ENCODE assay signal across 27 cellular contexts in the genomic region with DNA sequence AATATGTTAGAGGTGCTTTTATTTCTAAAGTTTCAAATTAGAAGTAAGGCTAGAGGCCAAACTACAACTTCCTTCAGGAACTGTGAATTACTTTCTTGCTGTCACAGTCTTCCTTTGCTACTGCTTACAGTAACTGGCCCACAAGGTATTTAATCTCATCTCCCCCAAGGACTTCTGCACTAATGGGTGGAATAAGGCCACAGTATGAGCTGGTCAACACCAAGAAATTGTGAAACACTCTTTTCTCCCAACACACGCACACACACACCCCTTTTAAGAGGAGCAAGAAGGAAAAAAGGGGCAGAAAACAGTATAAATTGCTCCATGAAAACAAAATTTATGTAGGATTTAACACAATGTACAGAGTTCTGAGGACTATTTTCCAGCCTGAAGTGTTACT. TPM values are rescaled to one million over a fixed set of nuclear protein-coding genes. Genes with fewer than 3 reads are reported as not detected.
DNase-seq lines count a peak whose midpoint lies in the region; ATAC-seq and TF ChIP-seq lines count a peak whose summit lies in the region.
"Had no signal": no experiment of that assay in that cellular context is flagged by ENCODE, and none has a peak within 500 bp of the region (broad histone marks: within the 10 kb centered on the region; RNA-seq: fewer than 3 reads in every experiment).

No MANE protein-coding gene starts in this region.

- POLR2A ChIA-PET in activated CD8-positive, alpha-beta T cell treated with anti-CD3 and anti-CD28 coated beads, Interleukin-2, amount 10 ng/mL, durations not matched to agents 7 days and 5 days (lab: Charles Lee), result no interaction called here
- POLR2A ChIA-PET in Caco-2 (lab: Charles Lee), result interaction anchor here (0.5 kb wide), 1 partner anchor 10 kb away, joined by 3 read pairs; no protein-coding TSS in a partner anchor

- no peaks in the 10 kb centered on the region for H3K27me3 Mint-ChIP-seq in activated naive CD4-positive, alpha-beta T cell treated with anti-CD3 and anti-CD28 coated beads for 36 hours (ENCODE audit: low read depth)
- no peaks in the 10 kb centered on the region for H3K27me3 Mint-ChIP-seq in activated CD8-positive, alpha-beta T cell treated with anti-CD3 and anti-CD28 coated beads, Interleukin-2, amount 10 ng/mL, durations not matched to agents 7 days and 5 days (ENCODE audit: low read depth)
- peaks cover 0 to 1% (median 0%) of the 10 kb centered on the region in 3 donors for H3K27me3 Mint-ChIP-seq in immature natural killer cell (ENCODE audit: low read depth in 3 of 3)
- no peaks in the 10 kb centered on the region for H3K27me3 Mint-ChIP-seq in Caco-2 (ENCODE audit: insufficient read depth, unreplicated experiment)
- H3K27me3 Mint-ChIP-seq: activated CD4-positive, alpha-beta T cell treated with anti-CD3 and anti-CD28 coated beads for 36 hours; progenitor cell of endocrine pancreas; T-helper 17 cell had no signal

- no peak overlapping the region for H3K4me2 ChIP-seq in GM23248 (ENCODE audit: unreplicated experiment)
- H3K4me2 ChIP-seq: A549, neural progenitor cell had no signal

- H3K4me3 Mint-ChIP-seq in activated naive CD4-positive, alpha-beta T cell treated with anti-CD3 and anti-CD28 coated beads for 36 hours, result no peak overlapping the region
- no peak overlapping the region for H3K4me3 Mint-ChIP-seq in activated CD8-positive, alpha-beta T cell treated with anti-CD3 and anti-CD28 coated beads, Interleukin-2, amount 10 ng/mL, durations not matched to agents 7 days and 5 days
- H3K4me3 Mint-ChIP-seq in immature natural killer cell (no peak overlapping the region), Caco-2 (ENCODE audit: unreplicated experiment) (no peak overlapping the region)
- H3K4me3 Mint-ChIP-seq: activated CD4-positive, alpha-beta T cell treated with anti-CD3 and anti-CD28 coated beads for 36 hours; neural progenitor cell; T-helper 17 cell had no signal

- CTCF ChIA-PET in activated naive CD4-positive, alpha-beta T cell treated with anti-CD3 and anti-CD28 coated beads for 36 hours (lab: Charles Lee), result no interaction called here
- CTCF ChIA-PET in activated CD8-positive, alpha-beta T cell treated with anti-CD3 and anti-CD28 coated beads, Interleukin-2, amount 10 ng/mL, durations not matched to agents 7 days and 5 days (lab: Charles Lee), result no interaction called here
- CTCF ChIA-PET in Caco-2 (lab: Charles Lee), result no interaction called here

- H3K27ac ChIP-seq in subcutaneous abdominal adipose tissue (ENCODE audit: low read depth, low read length) (peak overlapping the region; percentile 7), GM23248 (no peak overlapping the region)
- H3K27ac ChIP-seq: A549, colonic mucosa, esophagus muscularis mucosa, neural progenitor cell, upper lobe of left lung had no signal

- peaks cover 47% of the 10 kb centered on the region for H3K36me3 Mint-ChIP-seq in activated naive CD4-positive, alpha-beta T cell treated with anti-CD3 and anti-CD28 coated beads for 36 hours (ENCODE audit: low read depth)
- H3K36me3 Mint-ChIP-seq in activated naive CD4-positive, alpha-beta T cell treated with anti-CD3 and anti-CD28 coated beads, Interleukin-2, amount 50 U/mL, for 72 hours, result peaks cover 12 to 43% of the 10 kb centered on the region in 2 donors
- peaks cover 74% of the 10 kb centered on the region for H3K36me3 Mint-ChIP-seq in activated CD8-positive, alpha-beta T cell treated with anti-CD3 and anti-CD28 coated beads, Interleukin-2, amount 10 ng/mL, durations not matched to agents 7 days and 5 days (ENCODE audit: low read depth)
- H3K36me3 Mint-ChIP-seq in immature natural killer cell (peaks cover 23 to 54% (median 41%) of the 10 kb centered on the region in 3 donors), Caco-2 (ENCODE audit: insufficient read depth, unreplicated experiment) (peaks cover 87% of the 10 kb centered on the region)

- H3K79me2 ChIP-seq in GM23248 (ENCODE audit: insufficient read depth), result peaks cover 65% of the 10 kb centered on the region

- no peak overlapping the region for H3K9ac ChIP-seq in subcutaneous abdominal adipose tissue (ENCODE audit: low read length in 5 of 5)
- no peak overlapping the region for H3K9ac ChIP-seq in GM23248
- H3K9ac ChIP-seq: neural progenitor cell had no signal

- no peak for TF ChIP-seq CTCF in Caco-2 (IDR thresholded peaks at IDR 0.05; ENCODE audit: insufficient read depth in 1 of 2, low read depth in 1 of 2, low read length in 1 of 2, severe bottlenecking in 1 of 2, unreplicated experiment in 1 of 2)

- no peaks in the 10 kb centered on the region for H4K20me1 ChIP-seq in GM23248 (ENCODE audit: insufficient read depth)

- no peaks in the 10 kb centered on the region for H3K9me3 Mint-ChIP-seq in activated naive CD4-positive, alpha-beta T cell treated with anti-CD3 and anti-CD28 coated beads for 36 hours
- H3K9me3 Mint-ChIP-seq in activated naive CD4-positive, alpha-beta T cell treated with anti-CD3 and anti-CD28 coated beads, Interleukin-2, amount 50 U/mL, for 72 hours, result peaks cover 0 to 12% of the 10 kb centered on the region in 2 donors
- no peaks in the 10 kb centered on the region for H3K9me3 Mint-ChIP-seq in activated CD8-positive, alpha-beta T cell treated with anti-CD3 and anti-CD28 coated beads, Interleukin-2, amount 10 ng/mL, durations not matched to agents 7 days and 5 days (ENCODE audit: insufficient read depth)
- H3K9me3 Mint-ChIP-seq in immature natural killer cell (no peaks in the 10 kb centered on the region), Caco-2 (ENCODE audit: unreplicated experiment) (no peaks in the 10 kb centered on the region)
- H3K9me3 Mint-ChIP-seq: activated T-helper 2 cell treated with anti-CD3 and anti-CD28 coated beads, Interferon-gamma antibody, Interleukin-2, Interleukin-4, amounts not matched to agents 10 μg/mL and 5 μg/mL and 100 μg/mL, durations not matched to agents 14 hours and 24 hours and 36 hours; neural progenitor cell had no signal

- H3K4me3 ChIP-seq in subcutaneous abdominal adipose tissue (ENCODE audit: low read depth in 1 of 5, low read length in 5 of 5), result no peak overlapping the region
- no peak overlapping the region for H3K4me3 ChIP-seq in GM23248
- H3K4me3 ChIP-seq in Caco-2 (ENCODE audit: low read depth, low read length), result no peak overlapping the region
- H3K4me3 ChIP-seq: A549, colonic mucosa, esophagus muscularis mucosa, mucosa of descending colon, neural progenitor cell, upper lobe of left lung had no signal

- H3K9me2 ChIP-seq in GM23248 (ENCODE audit: insufficient read depth), result no peaks in the 10 kb centered on the region; the same call in 1 of the 2 replicates

- H3K4me1 ChIP-seq in subcutaneous abdominal adipose tissue (ENCODE audit: control insufficient read depth in 5 of 5, insufficient read depth in 5 of 5, low read length in 5 of 5), result peaks cover 0 to 4% (median 0%) of the 10 kb centered on the region in 5 donors
- H3K4me1 ChIP-seq in GM23248 (ENCODE audit: insufficient read depth), result peaks cover 8% of the 10 kb centered on the region
- no peaks in the 10 kb centered on the region; the same call in 1 of the 2 replicates for H3K4me1 ChIP-seq in Caco-2
- H3K4me1 ChIP-seq: colonic mucosa, neural progenitor cell had no signal

- H3K27me3 ChIP-seq in subcutaneous abdominal adipose tissue (ENCODE audit: control insufficient read depth in 5 of 5, insufficient read depth in 4 of 5, low read length in 5 of 5) (no peaks in the 10 kb centered on the region), GM23248 (replicated peaks; ENCODE audit: insufficient read depth) (no peaks in the 10 kb centered on the region), Caco-2 (replicated peaks; ENCODE audit: control insufficient read depth, insufficient read depth, low read length) (no peaks in the 10 kb centered on the region)
- H3K27me3 ChIP-seq: colonic mucosa, esophagus muscularis mucosa, neural progenitor cell, upper lobe of left lung had no signal

- no peaks in the 10 kb centered on the region for H3K9me3 ChIP-seq in subcutaneous abdominal adipose tissue (ENCODE audit: control insufficient read depth in 5 of 5, low read length in 5 of 5)
- no peaks in the 10 kb centered on the region for H3K9me3 ChIP-seq in GM23248 (ENCODE audit: low read depth)
- no peaks in the 10 kb centered on the region for H3K9me3 ChIP-seq in Caco-2
- H3K9me3 ChIP-seq: A549, colonic mucosa, esophagus muscularis mucosa, mucosa of descending colon, upper lobe of left lung had no signal

- H3K27ac Mint-ChIP-seq in activated naive CD4-positive, alpha-beta T cell treated with anti-CD3 and anti-CD28 coated beads for 36 hours, result peak overlapping the region; percentile 3
- peak overlapping the region in 1 of 2 donors; percentile 10 for H3K27ac Mint-ChIP-seq in activated naive CD4-positive, alpha-beta T cell treated with anti-CD3 and anti-CD28 coated beads, Interleukin-2, amount 50 U/mL, for 72 hours
- peak overlapping the region; percentile 18 for H3K27ac Mint-ChIP-seq in activated CD8-positive, alpha-beta T cell treated with anti-CD3 and anti-CD28 coated beads, Interleukin-2, amount 10 ng/mL, durations not matched to agents 7 days and 5 days
- H3K27ac Mint-ChIP-seq in immature natural killer cell (peak overlapping the region in 4 of 6 donors; percentile 3 to 47 (median 18)), Caco-2 (ENCODE audit: unreplicated experiment) (no peak overlapping the region)
- H3K27ac Mint-ChIP-seq: activated CD4-positive, alpha-beta T cell treated with anti-CD3 and anti-CD28 coated beads for 36 hours; activated T-helper 2 cell treated with anti-CD3 and anti-CD28 coated beads, Interferon-gamma antibody, Interleukin-2, Interleukin-4, amounts not matched to agents 10 μg/mL and 5 μg/mL and 100 μg/mL, durations not matched to agents 14 hours and 24 hours and 36 hours; neural progenitor cell; progenitor cell of endocrine pancreas had no signal

- peaks cover 42 to 69% (median 60%) of the 10 kb centered on the region in 5 donors for H3K36me3 ChIP-seq in subcutaneous abdominal adipose tissue (ENCODE audit: control insufficient read depth in 5 of 5, insufficient read depth in 5 of 5, low read length in 5 of 5)
- H3K36me3 ChIP-seq in GM23248 (ENCODE audit: low read depth), result peaks cover 64% of the 10 kb centered on the region
- peaks cover 3% of the 10 kb centered on the region for H3K36me3 ChIP-seq in Caco-2 (ENCODE audit: control insufficient read depth, insufficient read depth, low read length)
- H3K36me3 ChIP-seq: colonic mucosa had no signal

- no peak for ATAC-seq in activated naive CD4-positive, alpha-beta T cell treated with anti-CD3 and anti-CD28 coated beads, Interleukin-2, amount 50 U/mL, for 72 hours
- ATAC-seq in activated CD8-positive, alpha-beta T cell treated with anti-CD3 and anti-CD28 coated beads, Interleukin-2, amount 10 ng/mL, durations not matched to agents 7 days and 5 days, result no peak
- ATAC-seq in HG03432 (IDR thresholded peaks at IDR 0.05; ENCODE audit: unreplicated experiment), result no peak
- ATAC-seq: A549; activated CD4-positive, alpha-beta T cell treated with anti-CD3 and anti-CD28 coated beads for 36 hours; mucosa of descending colon; T-helper 17 cell had no signal

- H3F3A ChIP-seq in GM23248 (ENCODE audit: insufficient read depth), result peaks cover 7% of the 10 kb centered on the region; the same call in 1 of the 2 replicates

- in situ Hi-C loops in GM23248 (cut with MboI), result no loop called here

- peaks cover 2% of the 10 kb centered on the region for H3K4me1 Mint-ChIP-seq in activated naive CD4-positive, alpha-beta T cell treated with anti-CD3 and anti-CD28 coated beads for 36 hours (ENCODE audit: low read depth)
- no peaks in the 10 kb centered on the region for H3K4me1 Mint-ChIP-seq in activated CD8-positive, alpha-beta T cell treated with anti-CD3 and anti-CD28 coated beads, Interleukin-2, amount 10 ng/mL, durations not matched to agents 7 days and 5 days (ENCODE audit: low read depth)
- peaks cover 9 to 42% of the 10 kb centered on the region in 2 donors for H3K4me1 Mint-ChIP-seq in immature natural killer cell
- peaks cover 21% of the 10 kb centered on the region for H3K4me1 Mint-ChIP-seq in Caco-2 (ENCODE audit: low read depth, unreplicated experiment)
- H3K4me1 Mint-ChIP-seq: activated CD4-positive, alpha-beta T cell treated with anti-CD3 and anti-CD28 coated beads for 36 hours; neural progenitor cell had no signal

- DNase-seq in activated naive CD4-positive, alpha-beta T cell treated with anti-CD3 and anti-CD28 coated beads for 36 hours, result no peak
- DNase-seq in activated naive CD4-positive, alpha-beta T cell treated with anti-CD3 and anti-CD28 coated beads, Interleukin-2, amount 50 U/mL, for 72 hours (ENCODE audit: low spot score in 2 of 2), result no peak
- no peak for DNase-seq in activated CD8-positive, alpha-beta T cell treated with anti-CD3 and anti-CD28 coated beads, Interleukin-2, amount 10 ng/mL, durations not matched to agents 7 days and 5 days
- DNase-seq in immature natural killer cell, result no peak
- DNase-seq in GM23248, result no peak
- DNase-seq in Caco-2, result no peak
- DNase-seq: activated CD4-positive, alpha-beta T cell treated with anti-CD3 and anti-CD28 coated beads for 36 hours; colonic mucosa; DMS79 treated with DMSO at 0.1 percent for 48 hours; effector memory CD4-positive, alpha-beta T cell; GOT3; Kasumi-1; mucosa of descending colon; MV-4-11; NCI-H1694; NCI-H2171 treated with DMSO at 0.1 percent for 48 hours; NCI-H69; stimulated activated CD8-positive, alpha-beta memory T cell treated with anti-CD3 and anti-CD28 coated beads, Interleukin-4, amount 100 ng/mL, for 48 hours; T-helper 17 cell; upper lobe of left lung had no signal

- H2AFZ ChIP-seq in GM23248, result no peak overlapping the region
- H2AFZ ChIP-seq: neural progenitor cell had no signal

- BruUV-seq in Caco-2 (replicated peaks; lab: Mats Ljungman, UMichigan), result no TSS peak

- 94 to 97% methylated on average over 1 of the region's 1 CpG for WGBS in GM23248 (ENCODE audit: low coverage in 1 of 2, low lambda C conversion rate in 2 of 2, missing lambda C conversion rate in 2 of 2), 2 experiments

- intact Hi-C loops in activated naive CD4-positive, alpha-beta T cell treated with anti-CD3 and anti-CD28 coated beads for 36 hours (cut with micrococcal nuclease), result no loop called here
- intact Hi-C loops in Caco-2 (cut with micrococcal nuclease; ENCODE audit: unreplicated experiment), result no loop called here

RNA-seq across cellular contexts. Expression of a gene that starts 45.6 kb away (rescaled TPM):
- total RNA-seq in activated naive CD4-positive, alpha-beta T cell treated with anti-CD3 and anti-CD28 coated beads for 36 hours, result 10 to 100 TPM; 95.0 to 97.7 TPM
- 100 to 1,000 TPM; 121 to 123 TPM for total RNA-seq in activated naive CD4-positive, alpha-beta T cell treated with anti-CD3 and anti-CD28 coated beads, Interleukin-2, amount 50 U/mL, for 72 hours
- 100 to 1,000 TPM; 131 to 134 TPM for total RNA-seq in activated CD8-positive, alpha-beta T cell treated with anti-CD3 and anti-CD28 coated beads, Interleukin-2, amount 10 ng/mL, durations not matched to agents 7 days and 5 days
- 100 to 1,000 TPM in 1 of 3 donors, 10 to 100 TPM in 2; 59.5 to 111 (median 61.1) TPM for polyA plus RNA-seq in immature natural killer cell
- total RNA-seq in GM23248 (2014; rRNA removed; shearing (Covaris generic)), result 68.0 and 70.5 TPM in 2 replicates
- polyA plus RNA-seq in GM23248 (2016; fragmentation: Nextera tagmentation; extraction: Ambion mirVana), result 82.2 and 88.1 TPM in 2 replicates
- 285 and 292 TPM in 2 replicates for total RNA-seq in Caco-2 (2022)
